ENCODE assay signal across 1 cellular context in the genomic region with DNA sequence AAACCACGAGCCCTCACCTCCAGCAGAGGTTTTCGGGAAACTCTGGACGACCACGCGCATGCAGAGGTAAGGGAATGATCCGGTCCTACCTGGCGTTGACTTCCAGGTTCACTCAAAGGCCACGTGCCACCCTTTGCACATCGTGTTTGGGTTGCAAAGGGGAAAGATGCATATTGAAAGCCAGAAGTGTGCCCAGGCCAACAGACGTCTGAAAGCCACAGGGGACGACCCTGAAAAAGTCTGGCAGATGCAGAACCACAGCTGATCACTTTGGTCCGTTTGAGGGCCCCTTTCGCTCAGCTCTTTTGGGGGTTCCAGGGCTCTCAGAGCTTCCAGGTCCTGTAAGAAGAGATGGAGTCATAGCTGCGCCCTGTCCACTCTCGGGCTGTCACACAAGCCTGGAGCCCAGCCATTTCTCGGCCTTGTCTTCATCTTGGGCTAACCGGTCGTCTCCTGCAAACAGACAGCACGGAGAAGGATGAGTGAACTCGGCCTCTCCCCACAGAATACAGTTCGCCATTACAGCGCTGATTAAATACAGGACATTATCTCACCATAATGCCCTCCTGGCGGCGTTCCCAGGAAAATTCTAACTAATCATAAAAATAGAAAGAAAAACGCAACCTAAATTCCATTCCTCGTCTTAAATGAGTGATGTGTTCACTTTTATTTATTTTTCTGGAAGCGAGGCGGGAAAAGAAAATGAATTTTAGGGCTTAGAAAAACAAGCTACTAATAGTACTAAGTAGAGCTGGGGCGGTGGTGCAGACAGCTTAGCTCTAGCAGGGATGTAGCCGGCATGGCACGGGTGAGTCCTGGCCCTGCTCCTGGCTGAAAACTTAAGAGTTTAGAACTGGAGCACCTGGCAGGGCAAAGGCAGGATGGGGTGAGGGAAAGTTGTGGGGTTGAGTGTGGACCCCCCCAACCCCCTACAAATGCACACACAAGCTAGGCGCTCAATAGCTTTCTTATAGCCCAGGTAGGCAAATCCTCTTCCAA.
TF ChIP-seq lines count a peak whose summit lies in the region.

No MANE protein-coding gene starts in this region.

TF ChIP-seq in IMR-90, 13 proteins besides CTCF, POLR2A, EP300 and RAD21:
- TF ChIP-seq CHD1 (IDR thresholded peaks at IDR 0.05; ENCODE audit: low read depth, low read length) = no peak
- no peak for TF ChIP-seq RCOR1 (IDR thresholded peaks at IDR 0.05; ENCODE audit: insufficient replicate concordance, low read length)
- TF ChIP-seq MAZ (IDR thresholded peaks at IDR 0.05; ENCODE audit: borderline replicate concordance, low read depth, low read length) = no peak
- TF ChIP-seq RFX5 (IDR thresholded peaks at IDR 0.05; ENCODE audit: low read depth, low read length) = no peak
- no peak for TF ChIP-seq USF2 (IDR thresholded peaks at IDR 0.05; ENCODE audit: low read depth, low read length)
- TF ChIP-seq, protein P1, sequence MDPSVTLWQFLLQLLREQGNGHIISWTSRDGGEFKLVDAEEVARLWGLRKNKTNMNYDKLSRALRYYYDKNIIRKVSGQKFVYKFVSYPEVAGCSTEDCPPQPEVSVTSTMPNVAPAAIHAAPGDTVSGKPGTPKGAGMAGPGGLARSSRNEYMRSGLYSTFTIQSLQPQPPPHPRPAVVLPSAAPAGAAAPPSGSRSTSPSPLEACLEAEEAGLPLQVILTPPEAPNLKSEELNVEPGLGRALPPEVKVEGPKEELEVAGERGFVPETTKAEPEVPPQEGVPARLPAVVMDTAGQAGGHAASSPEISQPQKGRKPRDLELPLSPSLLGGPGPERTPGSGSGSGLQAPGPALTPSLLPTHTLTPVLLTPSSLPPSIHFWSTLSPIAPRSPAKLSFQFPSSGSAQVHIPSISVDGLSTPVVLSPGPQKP (IDR thresholded peaks at IDR 0.05; ENCODE audit: borderline replicate concordance, low read depth, low read length) = no peak
- no peak for TF ChIP-seq FOS (IDR thresholded peaks at IDR 0.05; ENCODE audit: low read depth, low read length)
- no peak for TF ChIP-seq MXI1 (IDR thresholded peaks at IDR 0.05; ENCODE audit: borderline replicate concordance, low read depth, low read length)
- TF ChIP-seq BHLHE40 (IDR thresholded peaks at IDR 0.05; ENCODE audit: low read depth, low read length) = no peak
- TF ChIP-seq MAFK (IDR thresholded peaks at IDR 0.05; ENCODE audit: low read depth, low read length) = no peak
- TF ChIP-seq SMC3 (IDR thresholded peaks at IDR 0.05; ENCODE audit: low read depth, low read length) = no peak
- TF ChIP-seq CEBPB (IDR thresholded peaks at IDR 0.05; ENCODE audit: low read depth, low read length) = no peak
- TF ChIP-seq NFE2L2 (IDR thresholded peaks at IDR 0.05; ENCODE audit: low read depth, low read length) = no peak
